Comparison of ENCODE assay signal across 1 cellular context in the genomic region with DNA sequence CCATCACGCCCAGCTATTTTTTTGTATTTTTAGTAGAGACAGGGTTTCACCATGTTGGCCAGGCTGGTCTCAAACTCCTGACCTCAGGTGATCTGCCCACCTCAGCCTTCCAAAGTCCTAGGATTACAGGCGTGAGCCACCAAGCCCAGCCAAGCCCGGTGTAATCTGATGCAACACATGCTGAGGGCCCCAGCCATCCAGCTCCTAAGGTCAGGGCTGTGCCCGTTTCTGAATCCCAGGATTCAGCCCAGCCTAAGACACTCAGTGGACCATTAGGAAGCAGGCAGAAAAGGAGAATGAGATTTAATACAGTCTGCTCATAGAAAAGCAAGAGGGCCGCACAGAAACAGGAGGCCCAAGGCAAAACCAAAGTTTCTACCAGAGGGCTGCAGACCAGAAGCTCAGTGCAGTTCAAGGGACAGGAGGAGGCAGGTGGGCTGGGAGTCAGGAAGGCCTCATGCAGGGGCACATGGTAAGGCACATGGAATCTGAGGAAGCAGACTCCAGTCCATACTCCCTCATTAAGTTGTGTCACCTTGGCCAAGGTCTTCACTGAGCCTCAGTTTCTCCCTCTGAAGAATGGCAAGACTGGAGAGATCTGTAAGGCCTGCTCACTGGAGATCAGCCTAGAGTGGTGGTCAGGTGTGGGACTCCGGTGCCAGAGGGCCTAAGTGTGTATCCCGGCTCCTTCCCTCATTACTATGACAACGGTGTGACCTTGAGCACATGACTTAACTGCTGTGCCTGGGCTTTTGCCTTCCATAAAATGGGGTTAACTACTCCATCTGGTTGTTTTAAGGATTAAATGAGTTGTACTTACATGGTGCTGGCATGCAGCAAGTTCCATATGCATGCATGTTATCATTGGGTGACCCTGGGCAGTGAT.
TF ChIP-seq lines count a peak whose summit lies in the region.

No MANE protein-coding gene starts in this region.

TF ChIP-seq in liver, 16 proteins besides CTCF, POLR2A, EP300 and RAD21:
- TF ChIP-seq, protein P1, sequence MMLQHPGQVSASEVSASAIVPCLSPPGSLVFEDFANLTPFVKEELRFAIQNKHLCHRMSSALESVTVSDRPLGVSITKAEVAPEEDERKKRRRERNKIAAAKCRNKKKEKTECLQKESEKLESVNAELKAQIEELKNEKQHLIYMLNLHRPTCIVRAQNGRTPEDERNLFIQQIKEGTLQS (IDR thresholded peaks at IDR 0.05) = no peak
- TF ChIP-seq GABPA (IDR thresholded peaks at IDR 0.05 in 1 of 2, conservative IDR thresholded peaks at IDR 0.05 in 1 of 2) (no peak), SP1 (IDR thresholded peaks at IDR 0.05) (peak; percentile 39), RXRA (IDR thresholded peaks at IDR 0.05) (peak; percentile 31 to 61), HNF4A (conservative IDR thresholded peaks at IDR 0.05) (peak; percentile 44 to 70), FOXA2 (IDR thresholded peaks at IDR 0.05) (no peak)
- TF ChIP-seq, protein P2, sequence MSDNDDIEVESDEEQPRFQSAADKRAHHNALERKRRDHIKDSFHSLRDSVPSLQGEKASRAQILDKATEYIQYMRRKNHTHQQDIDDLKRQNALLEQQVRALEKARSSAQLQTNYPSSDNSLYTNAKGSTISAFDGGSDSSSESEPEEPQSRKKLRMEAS (IDR thresholded peaks at IDR 0.05) = no peak
- TF ChIP-seq, protein P3, sequence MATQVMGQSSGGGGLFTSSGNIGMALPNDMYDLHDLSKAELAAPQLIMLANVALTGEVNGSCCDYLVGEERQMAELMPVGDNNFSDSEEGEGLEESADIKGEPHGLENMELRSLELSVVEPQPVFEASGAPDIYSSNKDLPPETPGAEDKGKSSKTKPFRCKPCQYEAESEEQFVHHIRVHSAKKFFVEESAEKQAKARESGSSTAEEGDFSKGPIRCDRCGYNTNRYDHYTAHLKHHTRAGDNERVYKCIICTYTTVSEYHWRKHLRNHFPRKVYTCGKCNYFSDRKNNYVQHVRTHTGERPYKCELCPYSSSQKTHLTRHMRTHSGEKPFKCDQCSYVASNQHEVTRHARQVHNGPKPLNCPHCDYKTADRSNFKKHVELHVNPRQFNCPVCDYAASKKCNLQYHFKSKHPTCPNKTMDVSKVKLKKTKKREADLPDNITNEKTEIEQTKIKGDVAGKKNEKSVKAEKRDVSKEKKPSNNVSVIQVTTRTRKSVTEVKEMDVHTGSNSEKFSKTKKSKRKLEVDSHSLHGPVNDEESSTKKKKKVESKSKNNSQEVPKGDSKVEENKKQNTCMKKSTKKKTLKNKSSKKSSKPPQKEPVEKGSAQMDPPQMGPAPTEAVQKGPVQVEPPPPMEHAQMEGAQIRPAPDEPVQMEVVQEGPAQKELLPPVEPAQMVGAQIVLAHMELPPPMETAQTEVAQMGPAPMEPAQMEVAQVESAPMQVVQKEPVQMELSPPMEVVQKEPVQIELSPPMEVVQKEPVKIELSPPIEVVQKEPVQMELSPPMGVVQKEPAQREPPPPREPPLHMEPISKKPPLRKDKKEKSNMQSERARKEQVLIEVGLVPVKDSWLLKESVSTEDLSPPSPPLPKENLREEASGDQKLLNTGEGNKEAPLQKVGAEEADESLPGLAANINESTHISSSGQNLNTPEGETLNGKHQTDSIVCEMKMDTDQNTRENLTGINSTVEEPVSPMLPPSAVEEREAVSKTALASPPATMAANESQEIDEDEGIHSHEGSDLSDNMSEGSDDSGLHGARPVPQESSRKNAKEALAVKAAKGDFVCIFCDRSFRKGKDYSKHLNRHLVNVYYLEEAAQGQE (IDR thresholded peaks at IDR 0.05) = no peak
TF ChIP-seq in liver: peak in this region for 3.
